ENCODE assay signal across 14 cellular contexts in the genomic region with DNA sequence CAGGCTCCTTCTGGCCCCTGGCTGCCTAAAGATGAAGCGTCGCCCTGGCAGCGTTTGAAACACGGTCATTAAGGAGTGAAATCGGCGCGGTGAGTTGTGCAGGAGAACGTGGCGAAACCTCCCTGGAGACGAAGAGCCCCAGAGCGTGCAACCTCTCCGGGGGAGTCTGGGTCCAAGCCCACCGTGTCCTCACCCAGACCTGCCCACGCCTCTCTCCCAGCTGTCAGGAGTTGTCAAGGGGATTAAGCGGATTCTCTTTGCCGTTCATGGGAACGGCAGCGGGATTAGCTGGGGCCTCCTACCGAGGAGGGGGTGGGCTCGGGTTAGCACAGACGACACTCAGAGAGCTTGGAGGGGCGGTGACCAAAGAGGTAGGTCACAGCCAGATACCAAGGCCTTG. TPM values are rescaled to one million over a fixed set of nuclear protein-coding genes. Genes with fewer than 3 reads are reported as not detected.
DNase-seq lines count a peak whose midpoint lies in the region; ATAC-seq and TF ChIP-seq lines count a peak whose summit lies in the region.
"Had no signal": no experiment of that assay in that cellular context is flagged by ENCODE, and none has a peak within 500 bp of the region (broad histone marks: within the 10 kb centered on the region; RNA-seq: fewer than 3 reads in every experiment).

No MANE protein-coding gene starts in this region.

- no peak overlapping the region for H3K4me3 Mint-ChIP-seq in progenitor cell of endocrine pancreas (ENCODE audit: low read depth)
- H3K4me3 Mint-ChIP-seq: activated naive CD4-positive, alpha-beta T cell treated with anti-CD3 and anti-CD28 coated beads for 36 hours had no signal

- peaks cover 12% of the 10 kb centered on the region for H3K4me1 Mint-ChIP-seq in progenitor cell of endocrine pancreas (ENCODE audit: low read depth)

- peak overlapping the region; percentile 29 for H3K27ac Mint-ChIP-seq in progenitor cell of endocrine pancreas
- H3K27ac Mint-ChIP-seq: activated naive CD4-positive, alpha-beta T cell treated with anti-CD3 and anti-CD28 coated beads for 36 hours had no signal

- no peak for TF ChIP-seq CTCF in progenitor cell of endocrine pancreas (IDR thresholded peaks at IDR 0.05; ENCODE audit: unreplicated experiment)

- peaks cover 24% of the 10 kb centered on the region for H3K27me3 Mint-ChIP-seq in progenitor cell of endocrine pancreas

- no peaks in the 10 kb centered on the region for H3K36me3 Mint-ChIP-seq in progenitor cell of endocrine pancreas (ENCODE audit: insufficient read depth)

- DNase-seq in NCI-H2227 (lab: John Stamatoyannopoulos, UW; ENCODE audit: unreplicated experiment): peak; percentile 27
- no peak for DNase-seq in NCI-H2227 treated with DMSO at 0.1 percent for 48 hours (lab: John Stamatoyannopoulos, UW)
- peak; percentile 98 for DNase-seq in NCI-H82 (lab: John Stamatoyannopoulos, UW)
- no peak for DNase-seq in progenitor cell of endocrine pancreas (ENCODE audit: low spot score, unreplicated experiment)
- DNase-seq in mesenteric fat pad (ENCODE audit: low spot score): no peak
- no peak for DNase-seq in cerebellum (ENCODE audit: low spot score)
- DNase-seq: activated naive CD4-positive, alpha-beta T cell treated with anti-CD3 and anti-CD28 coated beads for 36 hours; EL; KG1; NCI-H226; stimulated activated CD4-positive, alpha-beta T cell treated with anti-CD3 and anti-CD28 coated beads, Interleukin-15, amount 100 ng/mL, for 24 hours; substantia nigra had no signal

- H3K9me3 Mint-ChIP-seq in progenitor cell of endocrine pancreas (ENCODE audit: low read depth): peaks cover 2% of the 10 kb centered on the region

- ATAC-seq in esophagus mucosa (peak; percentile 6), SK-N-SH treated with all-trans-retinoic acid at 6 μM for 48 hours (no peak)

TF ChIP-seq in SK-N-SH treated with all-trans-retinoic acid at 6 μM for 48 hours, 23 proteins besides CTCF, POLR2A, EP300 and RAD21:
- TF ChIP-seq TOX (CRISPR knock-in tag; IDR thresholded peaks at IDR 0.05; ENCODE audit: borderline replicate concordance) (no peak), ZNF70 (CRISPR knock-in tag; IDR thresholded peaks at IDR 0.05) (no peak), ESRRG (CRISPR knock-in tag; IDR thresholded peaks at IDR 0.05) (no peak), CSDC2 (CRISPR knock-in tag; IDR thresholded peaks at IDR 0.05) (no peak), OSR1 (CRISPR knock-in tag; IDR thresholded peaks at IDR 0.05) (no peak), ZNF8 (CRISPR knock-in tag; IDR thresholded peaks at IDR 0.05) (no peak), PPARA (CRISPR knock-in tag; IDR thresholded peaks at IDR 0.05; ENCODE audit: borderline replicate concordance) (no peak), ZFP30 (CRISPR knock-in tag; IDR thresholded peaks at IDR 0.05) (no peak)
- TF ChIP-seq, protein P1, sequence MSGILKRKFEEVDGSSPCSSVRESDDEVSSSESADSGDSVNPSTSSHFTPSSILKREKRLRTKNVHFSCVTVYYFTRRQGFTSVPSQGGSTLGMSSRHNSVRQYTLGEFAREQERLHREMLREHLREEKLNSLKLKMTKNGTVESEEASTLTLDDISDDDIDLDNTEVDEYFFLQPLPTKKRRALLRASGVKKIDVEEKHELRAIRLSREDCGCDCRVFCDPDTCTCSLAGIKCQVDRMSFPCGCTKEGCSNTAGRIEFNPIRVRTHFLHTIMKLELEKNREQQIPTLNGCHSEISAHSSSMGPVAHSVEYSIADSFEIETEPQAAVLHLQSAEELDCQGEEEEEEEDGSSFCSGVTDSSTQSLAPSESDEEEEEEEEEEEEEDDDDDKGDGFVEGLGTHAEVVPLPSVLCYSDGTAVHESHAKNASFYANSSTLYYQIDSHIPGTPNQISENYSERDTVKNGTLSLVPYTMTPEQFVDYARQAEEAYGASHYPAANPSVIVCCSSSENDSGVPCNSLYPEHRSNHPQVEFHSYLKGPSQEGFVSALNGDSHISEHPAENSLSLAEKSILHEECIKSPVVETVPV (CRISPR knock-in tag; IDR thresholded peaks at IDR 0.05): no peak
- TF ChIP-seq, protein P2, sequence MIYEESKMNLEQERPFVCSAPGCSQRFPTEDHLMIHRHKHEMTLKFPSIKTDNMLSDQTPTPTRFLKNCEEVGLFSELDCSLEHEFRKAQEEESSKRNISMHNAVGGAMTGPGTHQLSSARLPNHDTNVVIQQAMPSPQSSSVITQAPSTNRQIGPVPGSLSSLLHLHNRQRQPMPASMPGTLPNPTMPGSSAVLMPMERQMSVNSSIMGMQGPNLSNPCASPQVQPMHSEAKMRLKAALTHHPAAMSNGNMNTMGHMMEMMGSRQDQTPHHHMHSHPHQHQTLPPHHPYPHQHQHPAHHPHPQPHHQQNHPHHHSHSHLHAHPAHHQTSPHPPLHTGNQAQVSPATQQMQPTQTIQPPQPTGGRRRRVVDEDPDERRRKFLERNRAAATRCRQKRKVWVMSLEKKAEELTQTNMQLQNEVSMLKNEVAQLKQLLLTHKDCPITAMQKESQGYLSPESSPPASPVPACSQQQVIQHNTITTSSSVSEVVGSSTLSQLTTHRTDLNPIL (CRISPR knock-in tag; IDR thresholded peaks at IDR 0.05; ENCODE audit: low read depth): no peak
- TF ChIP-seq, protein P3, sequence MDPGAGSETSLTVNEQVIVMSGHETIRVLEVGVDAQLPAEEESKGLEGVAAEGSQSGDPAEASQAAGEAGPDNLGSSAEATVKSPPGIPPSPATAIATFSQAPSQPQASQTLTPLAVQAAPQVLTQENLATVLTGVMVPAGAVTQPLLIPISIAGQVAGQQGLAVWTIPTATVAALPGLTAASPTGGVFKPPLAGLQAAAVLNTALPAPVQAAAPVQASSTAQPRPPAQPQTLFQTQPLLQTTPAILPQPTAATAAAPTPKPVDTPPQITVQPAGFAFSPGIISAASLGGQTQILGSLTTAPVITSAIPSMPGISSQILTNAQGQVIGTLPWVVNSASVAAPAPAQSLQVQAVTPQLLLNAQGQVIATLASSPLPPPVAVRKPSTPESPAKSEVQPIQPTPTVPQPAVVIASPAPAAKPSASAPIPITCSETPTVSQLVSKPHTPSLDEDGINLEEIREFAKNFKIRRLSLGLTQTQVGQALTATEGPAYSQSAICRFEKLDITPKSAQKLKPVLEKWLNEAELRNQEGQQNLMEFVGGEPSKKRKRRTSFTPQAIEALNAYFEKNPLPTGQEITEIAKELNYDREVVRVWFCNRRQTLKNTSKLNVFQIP (CRISPR knock-in tag; IDR thresholded peaks at IDR 0.05; ENCODE audit: borderline replicate concordance, low read depth): no peak
- TF ChIP-seq, protein P4, sequence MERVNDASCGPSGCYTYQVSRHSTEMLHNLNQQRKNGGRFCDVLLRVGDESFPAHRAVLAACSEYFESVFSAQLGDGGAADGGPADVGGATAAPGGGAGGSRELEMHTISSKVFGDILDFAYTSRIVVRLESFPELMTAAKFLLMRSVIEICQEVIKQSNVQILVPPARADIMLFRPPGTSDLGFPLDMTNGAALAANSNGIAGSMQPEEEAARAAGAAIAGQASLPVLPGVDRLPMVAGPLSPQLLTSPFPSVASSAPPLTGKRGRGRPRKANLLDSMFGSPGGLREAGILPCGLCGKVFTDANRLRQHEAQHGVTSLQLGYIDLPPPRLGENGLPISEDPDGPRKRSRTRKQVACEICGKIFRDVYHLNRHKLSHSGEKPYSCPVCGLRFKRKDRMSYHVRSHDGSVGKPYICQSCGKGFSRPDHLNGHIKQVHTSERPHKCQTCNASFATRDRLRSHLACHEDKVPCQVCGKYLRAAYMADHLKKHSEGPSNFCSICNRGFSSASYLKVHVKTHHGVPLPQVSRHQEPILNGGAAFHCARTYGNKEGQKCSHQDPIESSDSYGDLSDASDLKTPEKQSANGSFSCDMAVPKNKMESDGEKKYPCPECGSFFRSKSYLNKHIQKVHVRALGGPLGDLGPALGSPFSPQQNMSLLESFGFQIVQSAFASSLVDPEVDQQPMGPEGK (CRISPR knock-in tag; IDR thresholded peaks at IDR 0.05; ENCODE audit: borderline replicate concordance): no peak
TF ChIP-seq in SK-N-SH treated with all-trans-retinoic acid at 6 μM for 48 hours: peak in this region for 0.

RNA-seq across cellular contexts. Expression of a gene that starts 46.7 kb away (rescaled TPM):
- total RNA-seq in esophagus mucosa: 198 TPM
- total RNA-seq in progenitor cell of endocrine pancreas: 42.2 and 51.5 TPM in 2 replicates
- 9.4 TPM for total RNA-seq in mesenteric fat pad
- total RNA-seq in cerebellum: 22.0 TPM

RNA-seq across cellular contexts. Expression of a gene that starts 56.8 kb away (rescaled TPM):
- total RNA-seq in esophagus mucosa: 20.4 TPM
- 58.8 and 68.7 TPM in 2 replicates for total RNA-seq in progenitor cell of endocrine pancreas
- total RNA-seq in mesenteric fat pad: 39.9 TPM
- total RNA-seq in cerebellum: 36.7 TPM

Comparison
In these comparisons a context has a peak if more than half of its experiments do, and no peak if none do; other contexts are left out.
1. DNase-seq: peak in NCI-H2227 (single experiment) and NCI-H82 (single experiment); none in NCI-H2227 treated with DMSO at 0.1 percent for 48 hours (single experiment), progenitor cell of endocrine pancreas (single experiment), mesenteric fat pad (single experiment) and cerebellum (single experiment).